Comparison of ENCODE assay signal across 1 cellular context in the genomic region with DNA sequence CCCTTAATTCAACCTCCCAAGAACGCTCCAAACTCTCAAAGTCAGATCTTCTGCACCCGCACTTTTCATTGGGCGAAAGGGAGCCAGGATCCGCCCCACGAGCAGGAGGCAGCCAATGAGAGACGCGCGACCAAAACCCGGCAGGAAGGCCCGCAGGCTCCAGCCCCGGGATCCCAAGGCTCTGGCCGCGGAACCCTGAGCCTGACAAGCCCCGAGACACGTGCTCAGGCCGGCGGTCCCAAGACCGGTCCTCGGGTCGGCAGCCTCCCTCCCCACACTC.
A peak's percentile ranks its signal among the peaks of the same experiment; 100 is the strongest.
TF ChIP-seq lines count a peak whose summit lies in the region.

No MANE protein-coding gene starts in this region.

TF ChIP-seq in A549, 52 proteins besides CTCF, POLR2A, EP300 and RAD21 (continued from another document):
- TF ChIP-seq, protein P1, sequence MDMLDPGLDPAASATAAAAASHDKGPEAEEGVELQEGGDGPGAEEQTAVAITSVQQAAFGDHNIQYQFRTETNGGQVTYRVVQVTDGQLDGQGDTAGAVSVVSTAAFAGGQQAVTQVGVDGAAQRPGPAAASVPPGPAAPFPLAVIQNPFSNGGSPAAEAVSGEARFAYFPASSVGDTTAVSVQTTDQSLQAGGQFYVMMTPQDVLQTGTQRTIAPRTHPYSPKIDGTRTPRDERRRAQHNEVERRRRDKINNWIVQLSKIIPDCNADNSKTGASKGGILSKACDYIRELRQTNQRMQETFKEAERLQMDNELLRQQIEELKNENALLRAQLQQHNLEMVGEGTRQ (IDR thresholded peaks at IDR 0.05): peak; percentile 83
- TF ChIP-seq MYC (IDR thresholded peaks at IDR 0.05; ENCODE audit: borderline replicate concordance, low read length) (peak; percentile 80; the same call in 1 of the 2 replicates), PHF8 (IDR thresholded peaks at IDR 0.05; ENCODE audit: borderline replicate concordance, low read depth) (no peak)
